In the genomic region with DNA sequence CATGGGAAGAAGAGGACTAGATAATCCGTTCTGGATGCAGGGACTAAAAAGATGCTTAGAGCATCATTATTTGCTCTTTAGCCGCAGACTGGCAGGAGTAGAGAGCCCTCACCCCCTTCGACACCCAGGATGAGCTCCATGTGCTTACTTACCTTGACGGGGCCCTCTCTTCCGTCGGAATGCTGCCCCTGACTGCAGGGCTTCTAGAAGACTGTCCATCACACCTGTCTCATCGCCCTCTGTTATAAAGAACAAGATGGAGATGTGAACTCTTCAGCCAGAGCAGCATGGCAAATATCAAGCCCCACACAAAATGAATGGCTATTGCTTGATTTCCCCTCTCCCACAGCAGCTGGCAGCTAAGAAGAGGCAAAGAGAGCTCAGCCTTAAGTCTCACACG, we compare ENCODE assay signal across 10 cellular contexts. TPM values are rescaled to one million over a fixed set of nuclear protein-coding genes. Genes with fewer than 3 reads are reported as not detected.
DNase-seq lines count a peak whose midpoint lies in the region; ATAC-seq, FAIRE-seq and TF ChIP-seq lines count a peak whose summit lies in the region.
"Had no signal": no experiment of that assay in that cellular context is flagged by ENCODE, and none has a peak within 500 bp of the region (broad histone marks: within the 10 kb centered on the region; RNA-seq: fewer than 3 reads in every experiment).

No MANE protein-coding gene starts in this region.

- H2AFZ ChIP-seq in H1 (ENCODE audit: low read length), result no peak overlapping the region

- peaks cover 6% of the 10 kb centered on the region for H3K27me3 Mint-ChIP-seq in nephron progenitor cell (ENCODE audit: low read depth, poor library complexity)
- H3K27me3 Mint-ChIP-seq in activated T-helper 1 cell treated with anti-CD3 and anti-CD28 coated beads, Interleukin-12 subunit alpha, Interleukin-12 subunit beta, Interleukin-2, Interleukin-4 antibody, amounts not matched to agents 30 ng/mL and 10 ng/mL and 1 ng/mL, durations not matched to agents 14 hours and 24 hours and 36 hours (ENCODE audit: insufficient read depth), result no peaks in the 10 kb centered on the region
- H3K27me3 Mint-ChIP-seq: central memory CD8-positive, alpha-beta T cell had no signal

- peak overlapping the region; percentile 98 for H3K27ac Mint-ChIP-seq in nephron progenitor cell
- no peak overlapping the region for H3K27ac Mint-ChIP-seq in activated T-helper 1 cell treated with anti-CD3 and anti-CD28 coated beads, Interleukin-12 subunit alpha, Interleukin-12 subunit beta, Interleukin-2, Interleukin-4 antibody, amounts not matched to agents 30 ng/mL and 10 ng/mL and 1 ng/mL, durations not matched to agents 14 hours and 24 hours and 36 hours

- TF ChIP-seq CTCF in heart left ventricle (IDR thresholded peaks at IDR 0.05) (no peak), H1 (IDR thresholded peaks at IDR 0.05; ENCODE audit: control extremely low read depth in 1 of 3, insufficient read depth in 1 of 3, low read depth in 1 of 3, low read length in 3 of 3) (no peak), nephron progenitor cell (IDR thresholded peaks at IDR 0.05) (no peak), upper lobe of left lung (IDR thresholded peaks at IDR 0.05) (no peak)

- no peak overlapping the region for H2BK120ac ChIP-seq in H1 (replicated peaks; ENCODE audit: low read depth, low read length)

- no peaks in the 10 kb centered on the region for H3K9me3 Mint-ChIP-seq in nephron progenitor cell
- no peaks in the 10 kb centered on the region for H3K9me3 Mint-ChIP-seq in activated T-helper 1 cell treated with anti-CD3 and anti-CD28 coated beads, Interleukin-12 subunit alpha, Interleukin-12 subunit beta, Interleukin-2, Interleukin-4 antibody, amounts not matched to agents 30 ng/mL and 10 ng/mL and 1 ng/mL, durations not matched to agents 14 hours and 24 hours and 36 hours
- H3K9me3 Mint-ChIP-seq: central memory CD8-positive, alpha-beta T cell had no signal

- H4K91ac ChIP-seq in H1 (replicated peaks; ENCODE audit: insufficient read length, low read length), result peak overlapping the region; percentile 28

- no peak overlapping the region for H3K4me3 Mint-ChIP-seq in nephron progenitor cell
- H3K4me3 Mint-ChIP-seq in activated T-helper 1 cell treated with anti-CD3 and anti-CD28 coated beads, Interleukin-12 subunit alpha, Interleukin-12 subunit beta, Interleukin-2, Interleukin-4 antibody, amounts not matched to agents 30 ng/mL and 10 ng/mL and 1 ng/mL, durations not matched to agents 14 hours and 24 hours and 36 hours, result no peak overlapping the region
- H3K4me3 Mint-ChIP-seq: central memory CD8-positive, alpha-beta T cell had no signal

- DNase-seq in heart left ventricle (no peak), left ventricle myocardium superior (no peak), H1 (ENCODE audit: low read depth in 1 of 2, low spot score in 2 of 2) (no peak), nephron progenitor cell (no peak), upper lobe of left lung (no peak), NCI-H2171 (lab: John Stamatoyannopoulos, UW) (no peak)
- DNase-seq in activated T-helper 1 cell treated with anti-CD3 and anti-CD28 coated beads, Interleukin-12 subunit alpha, Interleukin-12 subunit beta, Interleukin-2, Interleukin-4 antibody, amounts not matched to agents 30 ng/mL and 10 ng/mL and 1 ng/mL, durations not matched to agents 14 hours and 24 hours and 36 hours (ENCODE audit: low spot score), result no peak
- no peak for DNase-seq in stimulated activated CD4-positive, alpha-beta T cell treated with anti-CD3 and anti-CD28 coated beads, Interleukin-2, amount 100 ng/mL, for 24 hours

- no peak overlapping the region for H3K4ac ChIP-seq in H1 (replicated peaks; ENCODE audit: insufficient read length, low read depth, low read length)

- no peak overlapping the region for H4K8ac ChIP-seq in H1 (ENCODE audit: extremely low read depth, insufficient read depth, low read length)

- intact Hi-C loops in heart left ventricle (cut with DNase I), result loop anchor here in 9 of 10 donors (1.0 to 10.0 kb wide), 16 partner anchors 33 to 199 kb away; a partner anchor contains a TSS
- intact Hi-C loops in left ventricle myocardium superior (cut with micrococcal nuclease), result loop anchor here (5.0 to 10.0 kb wide), 2 partner anchors 33 to 109 kb away; a partner anchor contains a TSS
- intact Hi-C loops in activated T-helper 1 cell treated with anti-CD3 and anti-CD28 coated beads, Interleukin-12 subunit alpha, Interleukin-12 subunit beta, Interleukin-2, Interleukin-4 antibody, amounts not matched to agents 30 ng/mL and 10 ng/mL and 1 ng/mL, durations not matched to agents 14 hours and 24 hours and 36 hours (cut with micrococcal nuclease), result loop anchor here (1.0 to 5.0 kb wide), 7 partner anchors 10 to 198 kb away; a partner anchor contains a TSS

- no peak for TF ChIP-seq POLR2A in heart left ventricle (IDR thresholded peaks at IDR 0.05)
- no peak for TF ChIP-seq POLR2A in H1 (IDR thresholded peaks at IDR 0.05; ENCODE audit: control extremely low read depth in 1 of 2, low read depth in 2 of 2, low read length in 2 of 2)
- no peak for TF ChIP-seq POLR2A in upper lobe of left lung (IDR thresholded peaks at IDR 0.05)

- no peak overlapping the region for H3K18ac ChIP-seq in H1 (ENCODE audit: extremely low read depth, low read length)

- H2BK12ac ChIP-seq in H1 (ENCODE audit: low read depth, low read length), result 0 out of 2 replicates have a peak overlapping the region, but pooled peaks have one; percentile 41

- no peak overlapping the region for H2BK20ac ChIP-seq in H1 (ENCODE audit: low read length)

- H3K27ac ChIP-seq in heart left ventricle (peak overlapping the region in 10 of 12 donors; percentile 29 to 95 (median 68)), H1 (ENCODE audit: low read depth, low read length) (peak overlapping the region; percentile 26), upper lobe of left lung (peak overlapping the region in 3 of 4 donors; percentile 8 to 48 (median 37))

- H3K56ac ChIP-seq in H1 (replicated peaks; ENCODE audit: insufficient read length, low read depth, low read length), result no peak overlapping the region

- H2BK15ac ChIP-seq in H1 (ENCODE audit: low read length), result no peak overlapping the region

- no peaks in the 10 kb centered on the region for H4K20me1 ChIP-seq in H1 (replicated peaks in 1 of 2; ENCODE audit: control insufficient read depth in 1 of 2, insufficient read depth in 2 of 2, low read length in 2 of 2)

- peaks cover 70% of the 10 kb centered on the region for H3K4me1 Mint-ChIP-seq in nephron progenitor cell
- H3K4me1 Mint-ChIP-seq in activated T-helper 1 cell treated with anti-CD3 and anti-CD28 coated beads, Interleukin-12 subunit alpha, Interleukin-12 subunit beta, Interleukin-2, Interleukin-4 antibody, amounts not matched to agents 30 ng/mL and 10 ng/mL and 1 ng/mL, durations not matched to agents 14 hours and 24 hours and 36 hours (ENCODE audit: low read depth), result peaks cover 38% of the 10 kb centered on the region

- CTCF ChIA-PET in H1 (lab: Charles Lee; ENCODE audit: partially characterized antibody), result interaction anchor here (0.6 to 50.9 kb wide), 49 partner anchors 11 to 467 kb away, joined by 3 to 1236 read pairs (median 5); a partner anchor contains a TSS

- no peak overlapping the region for H2BK5ac ChIP-seq in H1 (ENCODE audit: low read depth, low read length)

- H3K23me2 ChIP-seq in H1 (ENCODE audit: low read depth, low read length), result no peaks in the 10 kb centered on the region

- no peaks in the 10 kb centered on the region for H3K79me2 ChIP-seq in H1 (ENCODE audit: control insufficient read depth in 1 of 2, insufficient read depth in 2 of 2, low read length in 2 of 2)

- no peak for FAIRE-seq in H1 (lab: Jason Lieb, UNC)

- H3K27me3 ChIP-seq in heart left ventricle (no peaks in the 10 kb centered on the region), H1 (replicated peaks in 1 of 4; ENCODE audit: control insufficient read depth in 3 of 4, extremely low read depth in 1 of 4, insufficient read depth in 3 of 4, low read length in 3 of 4) (no peaks in the 10 kb centered on the region), upper lobe of left lung (no peaks in the 10 kb centered on the region)

- peaks cover 89% of the 10 kb centered on the region for H3K36me3 Mint-ChIP-seq in nephron progenitor cell (ENCODE audit: low read depth)
- H3K36me3 Mint-ChIP-seq in activated T-helper 1 cell treated with anti-CD3 and anti-CD28 coated beads, Interleukin-12 subunit alpha, Interleukin-12 subunit beta, Interleukin-2, Interleukin-4 antibody, amounts not matched to agents 30 ng/mL and 10 ng/mL and 1 ng/mL, durations not matched to agents 14 hours and 24 hours and 36 hours (ENCODE audit: low read depth), result peaks cover 73% of the 10 kb centered on the region

- peaks cover 9 to 77% (median 62%) of the 10 kb centered on the region in 12 donors for H3K4me1 ChIP-seq in heart left ventricle
- H3K4me1 ChIP-seq in H1 (replicated peaks in 1 of 4; ENCODE audit: control insufficient read depth in 3 of 4, insufficient read depth in 4 of 4, low read length in 3 of 4), result peaks cover 2 to 15% (median 8%) of the 10 kb centered on the region in 4 experiments; a peak in 6 of 7 replicates
- H3K4me1 ChIP-seq in upper lobe of left lung, result peaks cover 48 to 56% (median 53%) of the 10 kb centered on the region in 4 donors

- 87 to 92% (median 90%) methylated on average over 8 of the region's 8 CpGs for WGBS in heart left ventricle, 4 donors
- 96% methylated on average over 8 of the region's 8 CpGs; no CpG with 5 or more reads in 1 of the 2 experiments for WGBS in H1 (ENCODE audit: extremely low coverage in 1 of 2, insufficient coverage in 1 of 2, insufficient read length in 1 of 2, insufficient replicate concordance in 2 of 2, low coverage in 1 of 2, low lambda C conversion rate in 2 of 2, missing lambda C conversion rate in 1 of 2), 2 experiments
- WGBS in upper lobe of left lung, 2 donors, result 85 to 91% methylated on average over 8 of the region's 8 CpGs

- POLR2A ChIA-PET in H1 (lab: Charles Lee; ENCODE audit: partially characterized antibody), result interaction anchor here (1.0 to 4.8 kb wide), 6 partner anchors 10 to 106 kb away, joined by 3 to 29 read pairs (median 5); a partner anchor contains a TSS

- H3K23ac ChIP-seq in H1 (ENCODE audit: insufficient read length), result no peak overlapping the region

- no peak for ATAC-seq in heart left ventricle
- ATAC-seq in left ventricle myocardium superior, result no peak
- ATAC-seq in upper lobe of left lung (ENCODE audit: low FRiP score in 2 of 2), result no peak

- TF ChIP-seq RAD21 in H1 (IDR thresholded peaks at IDR 0.05 in 1 of 2, conservative IDR thresholded peaks at IDR 0.05 in 1 of 2; ENCODE audit: low read depth in 2 of 2, low read length in 2 of 2), result no peak

- H3K36me3 ChIP-seq in heart left ventricle (peaks cover 0 to 84% (median 42%) of the 10 kb centered on the region in 9 donors), H1 (ENCODE audit: control insufficient read depth in 2 of 4, insufficient read depth in 4 of 4, low read length in 3 of 4) (peaks cover 21 to 48% (median 44%) of the 10 kb centered on the region in 4 experiments), upper lobe of left lung (peaks cover 9 to 80% (median 38%) of the 10 kb centered on the region in 4 donors)

- H3K9ac ChIP-seq in H1 (replicated peaks in 1 of 4; ENCODE audit: extremely low read depth in 1 of 4, low read depth in 3 of 4, low read length in 3 of 4), result no peak overlapping the region

- no peak overlapping the region for H3K4me3 ChIP-seq in heart left ventricle
- H3K4me3 ChIP-seq in H1 (ENCODE audit: extremely low read depth in 1 of 4, insufficient read depth in 2 of 4, low read depth in 3 of 4, low read length in 4 of 4), result no peak overlapping the region
- no peak overlapping the region for H3K4me3 ChIP-seq in upper lobe of left lung
- H3K4me3 ChIP-seq: K562 had no signal

- no peak overlapping the region for H4K5ac ChIP-seq in H1 (ENCODE audit: insufficient read length, low read depth, low read length)

- H3K79me1 ChIP-seq in H1 (ENCODE audit: low read depth, low read length), result no peaks in the 10 kb centered on the region

- peak overlapping the region in 1 of 2 experiments; percentile 17; a peak in 1 of 4 replicates for H3K4me2 ChIP-seq in H1 (ENCODE audit: insufficient read depth in 1 of 2, low read depth in 2 of 2, low read length in 2 of 2)

- peak overlapping the region; percentile 57; the same call in 1 of the 2 replicates for H2AK5ac ChIP-seq in H1 (ENCODE audit: low read depth, low read length)

- H3K9me3 ChIP-seq in heart left ventricle (no peaks in the 10 kb centered on the region), H1 (ENCODE audit: insufficient read depth in 2 of 2, low read depth in 1 of 2, low read length in 1 of 2) (no peaks in the 10 kb centered on the region), upper lobe of left lung (no peaks in the 10 kb centered on the region)

- TF ChIP-seq EP300 in H1 (IDR thresholded peaks at IDR 0.05; ENCODE audit: borderline replicate concordance in 1 of 2, low read depth in 2 of 2, low read length in 2 of 2) (no peak), upper lobe of left lung (IDR thresholded peaks at IDR 0.05) (no peak)

- no peak overlapping the region for H3K14ac ChIP-seq in H1 (ENCODE audit: insufficient read length)

RNA-seq across cellular contexts. Expression of a gene that starts 35.1 kb away (rescaled TPM):
- total RNA-seq in heart left ventricle, result 1 to 10 TPM; 1.5 to 5.4 (median 3.0) TPM
- polyA plus RNA-seq in heart left ventricle, result 1 to 10 TPM in 1 of 2 donors, under 1 TPM in 1; 0.72 to 5.4 TPM
- total RNA-seq in left ventricle myocardium superior, result 3.2 TPM
- total RNA-seq in H1 (2021; fragmentation: NEBNext Ultra II Directional; extraction: Animal tissue kit (Norgen Biotek cat#: 25700)), result 0.78 and 1.1 TPM in 2 replicates
- 0.41 and 0.66 TPM in 2 replicates for polyA plus RNA-seq in H1 (2011; rRNA removed)
- 0.28 TPM for polyA plus RNA-seq in H1 (2011; cell fraction: cytosol; rRNA removed)
- polyA plus RNA-seq in H1 (2011; cell fraction: nucleus; rRNA removed), result 4.3 TPM
- polyA plus RNA-seq in H1 (2012, experiment 1 of 2), result 0.28 to 0.43 TPM (median 0.35 TPM) in 4 replicates
- 0.14 TPM for polyA plus RNA-seq in H1 (2012, experiment 2 of 2)
- 0.39 TPM for polyA plus RNA-seq in H1 (2013, experiment 1 of 2)
- 0.22 TPM for polyA plus RNA-seq in H1 (2013, experiment 2 of 2)
- 4.3 and 5.6 TPM in 2 replicates for polyA minus RNA-seq in H1 (2011; rRNA and poly(A)+ RNA removed)
- polyA minus RNA-seq in H1 (2011; cell fraction: cytosol; rRNA and poly(A)+ RNA removed), result 0.37 TPM
- polyA minus RNA-seq in H1 (2011; cell fraction: nucleus; rRNA and poly(A)+ RNA removed), result 11.0 TPM
- total RNA-seq in upper lobe of left lung, result 10 to 100 TPM in 1 of 6 donors, 1 to 10 TPM in 3, under 1 TPM in 2; 0.61 to 11.5 (median 1.4) TPM
- total RNA-seq in activated T-helper 1 cell treated with anti-CD3 and anti-CD28 coated beads, Interleukin-12 subunit alpha, Interleukin-12 subunit beta, Interleukin-2, Interleukin-4 antibody, amounts not matched to agents 30 ng/mL and 10 ng/mL and 1 ng/mL, durations not matched to agents 14 hours and 24 hours and 36 hours, result not detected in 2 replicates
- total RNA-seq: K562 had no signal
- polyA plus RNA-seq: K562 had no signal

RNA-seq across cellular contexts. Expression of a gene that starts 39.2 kb away (rescaled TPM):
- total RNA-seq in heart left ventricle (10 to 100 TPM in 1 of 9 donors, 1 to 10 TPM in 8; 1.7 to 10.4 (median 2.9) TPM), left ventricle myocardium superior (2.5 TPM), upper lobe of left lung (10 to 100 TPM in 1 of 6 donors, 1 to 10 TPM in 4, under 1 TPM in 1; 0.69 to 24.7 (median 1.8) TPM)
- polyA plus RNA-seq in heart left ventricle (1 to 10 TPM in 1 of 2 donors, under 1 TPM in 1; 0.39 to 4.2 TPM), H1 (2011; rRNA removed) (2.1 and 2.8 TPM in 2 replicates)
- total RNA-seq in H1 (2021; fragmentation: NEBNext Ultra II Directional; extraction: Animal tissue kit (Norgen Biotek cat#: 25700)), result 2.4 and 2.6 TPM in 2 replicates
- polyA plus RNA-seq in H1 (2011; cell fraction: cytosol; rRNA removed), result 2.2 TPM
- polyA plus RNA-seq in H1 (2011; cell fraction: nucleus; rRNA removed), result 5.0 TPM
- polyA plus RNA-seq in H1 (2012, experiment 1 of 2), result 1.8 to 2.4 TPM (median 2.0 TPM) in 4 replicates
- polyA plus RNA-seq in H1 (2012, experiment 2 of 2), result 1.7 TPM
- 4.1 TPM for polyA plus RNA-seq in H1 (2013, experiment 1 of 2)
- polyA plus RNA-seq in H1 (2013, experiment 2 of 2), result 3.1 TPM
- 8.5 and 9.4 TPM in 2 replicates for polyA minus RNA-seq in H1 (2011; rRNA and poly(A)+ RNA removed)
- 3.4 TPM for polyA minus RNA-seq in H1 (2011; cell fraction: cytosol; rRNA and poly(A)+ RNA removed)
- 12.8 TPM for polyA minus RNA-seq in H1 (2011; cell fraction: nucleus; rRNA and poly(A)+ RNA removed)
- total RNA-seq in activated T-helper 1 cell treated with anti-CD3 and anti-CD28 coated beads, Interleukin-12 subunit alpha, Interleukin-12 subunit beta, Interleukin-2, Interleukin-4 antibody, amounts not matched to agents 30 ng/mL and 10 ng/mL and 1 ng/mL, durations not matched to agents 14 hours and 24 hours and 36 hours, result not detected in 2 replicates
- polyA plus RNA-seq: K562 had no signal

RNA-seq across cellular contexts. Expression of a gene that starts 48.2 kb away (rescaled TPM):
- total RNA-seq in heart left ventricle, result 10 to 100 TPM; 12.3 to 32.5 (median 18.4) TPM
- polyA plus RNA-seq in heart left ventricle, result 10 to 100 TPM; 23.3 to 34.8 TPM
- 13.4 TPM for total RNA-seq in left ventricle myocardium superior
- total RNA-seq in H1 (2021; fragmentation: NEBNext Ultra II Directional; extraction: Animal tissue kit (Norgen Biotek cat#: 25700)), result 18.6 and 19.6 TPM in 2 replicates
- 4.7 and 11.3 TPM in 2 replicates for polyA plus RNA-seq in H1 (2011; rRNA removed)
- 4.5 TPM for polyA plus RNA-seq in H1 (2011; cell fraction: cytosol; rRNA removed)
- polyA plus RNA-seq in H1 (2011; cell fraction: nucleus; rRNA removed), result 7.3 TPM
- 25.4 to 29.6 TPM (median 28.0 TPM) in 4 replicates for polyA plus RNA-seq in H1 (2012, experiment 1 of 2)
- polyA plus RNA-seq in H1 (2012, experiment 2 of 2), result 27.0 TPM
- 56.3 TPM for polyA plus RNA-seq in H1 (2013, experiment 1 of 2)
- polyA plus RNA-seq in H1 (2013, experiment 2 of 2), result 50.4 TPM
- polyA minus RNA-seq in H1 (2011; rRNA and poly(A)+ RNA removed), result 8.8 and 9.8 TPM in 2 replicates
- polyA minus RNA-seq in H1 (2011; cell fraction: cytosol; rRNA and poly(A)+ RNA removed), result 5.9 TPM
- 14.3 TPM for polyA minus RNA-seq in H1 (2011; cell fraction: nucleus; rRNA and poly(A)+ RNA removed)
- total RNA-seq in upper lobe of left lung, result 100 to 1,000 TPM in 1 of 6 donors, 10 to 100 TPM in 5; 26.4 to 116 (median 50.1) TPM
- 0.31 and 0.32 TPM in 2 replicates for total RNA-seq in activated T-helper 1 cell treated with anti-CD3 and anti-CD28 coated beads, Interleukin-12 subunit alpha, Interleukin-12 subunit beta, Interleukin-2, Interleukin-4 antibody, amounts not matched to agents 30 ng/mL and 10 ng/mL and 1 ng/mL, durations not matched to agents 14 hours and 24 hours and 36 hours
- polyA plus RNA-seq: K562 had no signal

Comparison
In these comparisons a context has a peak if more than half of its experiments do, and no peak if none do; other contexts are left out.
1. RNA of a gene that starts 48.2 kb away (total RNA-seq): 26.4 to 116 TPM in upper lobe of left lung, 18.6 to 19.6 TPM in H1, 12.3 to 32.5 TPM in heart left ventricle and 13.4 TPM in left ventricle myocardium superior (single experiment); 0.31 to 0.32 TPM in activated T-helper 1 cell treated with anti-CD3 and anti-CD28 coated beads, Interleukin-12 subunit alpha, Interleukin-12 subunit beta, Interleukin-2, Interleukin-4 antibody, amounts not matched to agents 30 ng/mL and 10 ng/mL and 1 ng/mL, durations not matched to agents 14 hours and 24 hours and 36 hours; every median in the first group is over 10 times any median in the second.
2. Peak in every context shown above with its lines, with median percentiles within 50 percentile points of each other: H3K27ac ChIP-seq.